Comparison of ENCODE assay signal across 13 cellular contexts in the genomic region with DNA sequence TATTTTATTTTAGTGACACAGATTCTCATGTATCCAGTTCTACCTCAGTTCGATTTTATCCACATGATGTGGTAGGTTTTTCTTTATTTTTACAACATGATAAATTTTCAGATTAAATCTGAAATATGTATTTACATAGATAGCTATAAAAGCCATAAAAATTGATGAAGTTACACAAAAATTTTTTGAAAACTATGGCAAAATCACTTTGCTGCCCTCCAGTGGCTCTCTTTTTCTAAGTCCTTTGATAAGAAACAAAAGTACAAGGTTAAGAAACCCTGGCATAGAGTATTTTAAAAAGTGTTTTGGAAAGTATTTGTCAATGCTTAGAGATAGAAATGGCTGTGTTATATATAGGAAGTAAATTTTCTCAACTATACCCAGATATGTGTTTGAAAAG.
DNase-seq lines count a peak whose midpoint lies in the region; ATAC-seq, FAIRE-seq and TF ChIP-seq lines count a peak whose summit lies in the region.
"Had no signal": no experiment of that assay in that cellular context is flagged by ENCODE, and none has a peak within 500 bp of the region (broad histone marks: within the 10 kb centered on the region; RNA-seq: fewer than 3 reads in every experiment).

No MANE protein-coding gene starts in this region.

- peak; percentile 30 for FAIRE-seq in small intestine (lab: Jason Lieb, UNC)

- POLR2A ChIA-PET in Panc1 (lab: Charles Lee) = no interaction called here

- CTCF ChIA-PET in Panc1 (lab: Charles Lee) = no interaction called here

- BruUV-seq in Panc1 (replicated peaks; lab: Mats Ljungman, UMichigan) = no TSS peak

- H3K36me3 ChIP-seq in Panc1 (ENCODE audit: control insufficient read depth, insufficient read depth, low read length) (no peaks in the 10 kb centered on the region; the same call in 1 of the 2 replicates), small intestine (ENCODE audit: control insufficient read depth in 2 of 2, insufficient read depth in 2 of 2, low read length in 2 of 2) (peaks cover 0 to 8% of the 10 kb centered on the region in 2 donors)

- H3K36me3 Mint-ChIP-seq in activated naive CD8-positive, alpha-beta T cell = peaks cover 17% of the 10 kb centered on the region
- peaks cover 31% of the 10 kb centered on the region for H3K36me3 Mint-ChIP-seq in activated naive CD8-positive, alpha-beta T cell treated with anti-CD3 and anti-CD28 coated beads, Interleukin-2, amount 50 U/mL, for 24 hours (ENCODE audit: low read depth)

- H3K27ac Mint-ChIP-seq in activated naive CD8-positive, alpha-beta T cell = peak overlapping the region; percentile 58
- H3K27ac Mint-ChIP-seq in activated naive CD8-positive, alpha-beta T cell treated with anti-CD3 and anti-CD28 coated beads, Interleukin-2, amount 50 U/mL, for 24 hours = no peak overlapping the region

- in situ Hi-C loops in Panc1 (cut with HindIII; ENCODE audit: low pct_unique_long_range_greater_than_20kb, low sequenced_read_pairs) = no loop called here

- no peak overlapping the region for H3K4me3 Mint-ChIP-seq in activated naive CD8-positive, alpha-beta T cell
- no peak overlapping the region for H3K4me3 Mint-ChIP-seq in activated naive CD8-positive, alpha-beta T cell treated with anti-CD3 and anti-CD28 coated beads, Interleukin-2, amount 50 U/mL, for 24 hours

- 81 to 95% (median 89%) methylated on average over 1 of the region's 1 CpG for WGBS in small intestine, 3 donors

- intact Hi-C loops in Panc1 (cut with micrococcal nuclease; ENCODE audit: unreplicated experiment) = no loop called here

- H3K4me1 Mint-ChIP-seq in activated naive CD8-positive, alpha-beta T cell (ENCODE audit: low read depth) = peaks cover 39% of the 10 kb centered on the region
- H3K4me1 Mint-ChIP-seq in activated naive CD8-positive, alpha-beta T cell treated with anti-CD3 and anti-CD28 coated beads, Interleukin-2, amount 50 U/mL, for 24 hours = peaks cover 37% of the 10 kb centered on the region

- no peak for ATAC-seq in activated naive CD8-positive, alpha-beta T cell treated with anti-CD3 and anti-CD28 coated beads, Interleukin-2, amount 50 U/mL, for 24 hours
- ATAC-seq in Panc1 (no peak), HG02970 (IDR thresholded peaks at IDR 0.05; ENCODE audit: low FRiP score, unreplicated experiment) (no peak)

- H3K9me3 ChIP-seq in Panc1 (ENCODE audit: control insufficient read depth, insufficient read depth, low read depth, low read length) = no peaks in the 10 kb centered on the region
- no peaks in the 10 kb centered on the region for H3K9me3 ChIP-seq in small intestine (ENCODE audit: control insufficient read depth, low read depth)
- H3K9me3 ChIP-seq: Peyer's patch had no signal

- H3K27me3 ChIP-seq in Panc1 (ENCODE audit: control insufficient read depth, insufficient read depth, low read length) (no peaks in the 10 kb centered on the region), small intestine (ENCODE audit: control insufficient read depth in 2 of 2, insufficient read depth in 2 of 2, low read length in 2 of 2) (no peaks in the 10 kb centered on the region)
- H3K27me3 ChIP-seq: Peyer's patch had no signal

- H3K4me3 ChIP-seq in Panc1 (ENCODE audit: low read depth in 2 of 2, low read length in 2 of 2) (no peak overlapping the region), epithelial cell of proximal tubule (ENCODE audit: low read depth, low read length) (no peak overlapping the region), small intestine (ENCODE audit: low read depth in 1 of 2, low read length in 2 of 2) (no peak overlapping the region)
- H3K4me3 ChIP-seq: Peyer's patch had no signal

- TF ChIP-seq CTCF in Panc1 (IDR thresholded peaks at IDR 0.05) (peak; percentile 27; the same call in 1 of the 2 replicates), epithelial cell of proximal tubule (conservative IDR thresholded peaks at IDR 0.05; ENCODE audit: low read depth, low read length) (peak; percentile 45)

- H3K9me3 Mint-ChIP-seq in activated naive CD8-positive, alpha-beta T cell (ENCODE audit: low read depth) = no peaks in the 10 kb centered on the region
- H3K9me3 Mint-ChIP-seq in activated naive CD8-positive, alpha-beta T cell treated with anti-CD3 and anti-CD28 coated beads, Interleukin-2, amount 50 U/mL, for 24 hours = no peaks in the 10 kb centered on the region

- no peak for DNase-seq in activated naive CD8-positive, alpha-beta T cell treated with anti-CD3 and anti-CD28 coated beads, Interleukin-2, amount 50 U/mL, for 24 hours
- no peak for DNase-seq in Panc1 (ENCODE audit: low read depth, low spot score)
- DNase-seq in epithelial cell of proximal tubule (ENCODE audit: low read depth) = no peak
- no peak for DNase-seq in small intestine
- DNase-seq in NCI-H226 = no peak
- DNase-seq in stimulated activated CD4-positive, alpha-beta T cell treated with anti-CD3 and anti-CD28 coated beads, Interleukin-1b, Interleukin-23, amount 100 ng/mL, for 48 hours = no peak
- DNase-seq: activated CD8-positive, alpha-beta memory T cell treated with anti-CD3 and anti-CD28 coated beads for 24 hours; NCI-H2171; Peyer's patch; T-helper 9 cell had no signal

- H3K27me3 Mint-ChIP-seq in activated naive CD8-positive, alpha-beta T cell = no peaks in the 10 kb centered on the region
- H3K27me3 Mint-ChIP-seq in activated naive CD8-positive, alpha-beta T cell treated with anti-CD3 and anti-CD28 coated beads, Interleukin-2, amount 50 U/mL, for 24 hours = no peaks in the 10 kb centered on the region

- no peaks in the 10 kb centered on the region for H3K4me1 ChIP-seq in Panc1 (ENCODE audit: control insufficient read depth, insufficient read depth, low read length)
- no peaks in the 10 kb centered on the region for H3K4me1 ChIP-seq in small intestine (ENCODE audit: control insufficient read depth in 2 of 2, insufficient read depth in 1 of 2, low read depth in 1 of 2, low read length in 1 of 2)
- H3K4me1 ChIP-seq: Peyer's patch had no signal

- H3K27ac ChIP-seq in Panc1 (ENCODE audit: low read length) = no peak overlapping the region
- H3K27ac ChIP-seq in small intestine (ENCODE audit: low read depth in 1 of 2, low read length in 1 of 2) = no peak overlapping the region
- H3K27ac ChIP-seq: KMS-11, Peyer's patch had no signal
